Comparison of ENCODE assay signal across 20 cellular contexts in the genomic region with DNA sequence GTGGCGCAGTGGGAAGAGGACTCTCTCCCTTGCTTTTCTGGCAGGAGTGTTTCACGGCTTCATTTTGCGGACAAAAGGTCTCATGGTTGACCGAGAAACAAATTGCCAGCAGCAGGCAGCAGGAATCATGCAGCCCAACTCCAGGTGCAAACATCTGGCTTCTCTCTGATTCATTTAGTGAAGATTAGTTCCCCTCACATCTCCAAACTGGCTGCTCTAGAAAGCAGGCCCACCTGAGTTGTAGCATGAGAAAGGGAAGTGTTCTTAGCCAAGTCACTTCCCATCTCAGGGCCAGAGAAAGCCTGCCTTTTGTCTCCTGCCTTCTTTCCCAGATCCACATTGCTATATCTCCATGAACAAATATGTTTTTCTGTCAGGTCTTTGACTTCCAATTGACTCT.
"Had no signal": no experiment of that assay in that cellular context is flagged by ENCODE, and none has a peak within 500 bp of the region (broad histone marks: within the 10 kb centered on the region; RNA-seq: fewer than 3 reads in every experiment).

No MANE protein-coding gene starts in this region.

- ATAC-seq: activated CD4-positive, alpha-beta T cell treated with anti-CD3 and anti-CD28 coated beads for 36 hours; activated CD8-positive, alpha-beta T cell treated with anti-CD3 and anti-CD28 coated beads, Interleukin-2, amount 10 ng/mL, durations not matched to agents 7 days and 5 days; activated naive CD8-positive, alpha-beta T cell treated with anti-CD3 and anti-CD28 coated beads, Interleukin-2, amount 50 U/mL, for 24 hours had no signal

- H3K4me3 ChIP-seq: PC-9, SK-N-MC had no signal

- FAIRE-seq: astrocyte had no signal

- H3K36me3 ChIP-seq: WERI-Rb-1 had no signal

- H2AFZ ChIP-seq: PC-9 had no signal

- H3K4me2 ChIP-seq: PC-9 had no signal

- DNase-seq: activated CD4-positive, alpha-beta T cell treated with anti-CD3 and anti-CD28 coated beads for 36 hours; activated CD4-positive, alpha-beta T cell treated with anti-CD3 and anti-CD28 coated beads, Interleukin-2, amount 50 U/mL, for 4 hours; activated CD8-positive, alpha-beta T cell treated with anti-CD3 and anti-CD28 coated beads, Interleukin-2, amount 10 ng/mL, durations not matched to agents 7 days and 5 days; activated effector memory CD4-positive, alpha-beta T cell treated with Interleukin-2 at 50 U/mL for 16 hours; activated naive CD4-positive, alpha-beta T cell; activated naive CD8-positive, alpha-beta T cell treated with anti-CD3 and anti-CD28 coated beads, Interleukin-2, amount 50 U/mL, for 24 hours; activated T-cell treated with anti-CD3 and anti-CD28 coated beads, Interleukin-2, amount 50 U/mL, for 24 hours; amygdala; cortex of kidney; NCI-H1092; NCI-H1930; NCI-H2171; NCI-H2227 treated with DMSO at 0.1 percent for 48 hours; NCI-H510A; NCI-H526 treated with DMSO at 0.1 percent for 48 hours; PC-9; T-helper 1 cell; WERI-Rb-1 had no signal

- H3K27ac ChIP-seq: PC-9, SK-N-MC, WERI-Rb-1 had no signal
